10 cellular contexts compared by ENCODE assay signal in genomic region chrX:24694825-24695224, GRCh38. TPM values are rescaled to one million over a fixed set of nuclear protein-coding genes. Genes with fewer than 3 reads are reported as not detected.
DNase-seq lines count a peak whose midpoint lies in the region; ATAC-seq and TF ChIP-seq lines count a peak whose summit lies in the region.
"Had no signal": no experiment of that assay in that cellular context is flagged by ENCODE, and none has a peak within 500 bp of the region (broad histone marks: within the 10 kb centered on the region; RNA-seq: fewer than 3 reads in every experiment).

No MANE protein-coding gene starts in this region.

- no peaks in the 10 kb centered on the region for H3K9me3 Mint-ChIP-seq in activated CD4-positive, alpha-beta T cell treated with anti-CD3 and anti-CD28 coated beads for 36 hours (ENCODE audit: low read depth)
- no peaks in the 10 kb centered on the region for H3K9me3 Mint-ChIP-seq in effector memory CD8-positive, alpha-beta T cell

- H3K4me1 ChIP-seq in NT2/D1 (ENCODE audit: insufficient read depth, insufficient read length) = no peaks in the 10 kb centered on the region
- peaks cover 5% of the 10 kb centered on the region for H3K4me1 ChIP-seq in psoas muscle

- H3K27ac Mint-ChIP-seq in activated CD4-positive, alpha-beta T cell treated with anti-CD3 and anti-CD28 coated beads for 36 hours = peak overlapping the region; percentile 88
- H3K27ac Mint-ChIP-seq in effector memory CD8-positive, alpha-beta T cell = peak overlapping the region in 1 of 2 donors; percentile 95

- no peak overlapping the region for H3K27ac ChIP-seq in psoas muscle

- CTCF ChIA-PET in activated CD4-positive, alpha-beta T cell treated with anti-CD3 and anti-CD28 coated beads for 36 hours (lab: Charles Lee) = interaction anchor here (0.7 to 3.6 kb wide), 4 partner anchors 10 to 400 kb away, joined by 3 to 17 read pairs (median 4); no protein-coding TSS in a partner anchor
- CTCF ChIA-PET in GM10248 (lab: Yijun Ruan, JAX) = interaction anchor here (0.9 kb wide), 1 partner anchor 19 kb away, joined by 3 read pairs; no protein-coding TSS in a partner anchor

- POLR2A ChIA-PET in activated CD4-positive, alpha-beta T cell treated with anti-CD3 and anti-CD28 coated beads for 36 hours (lab: Charles Lee) = interaction anchor here (0.6 to 1.1 kb wide), 2 partner anchors 12 to 325 kb away, joined by 5 to 6 read pairs; no protein-coding TSS in a partner anchor
- POLR2A ChIA-PET in GM10248 (lab: Yijun Ruan, JAX) = no interaction called here

- peak overlapping the region; percentile 85 for H3K4me3 Mint-ChIP-seq in activated CD4-positive, alpha-beta T cell treated with anti-CD3 and anti-CD28 coated beads for 36 hours
- peak overlapping the region; percentile 90 to 91 for H3K4me3 Mint-ChIP-seq in effector memory CD8-positive, alpha-beta T cell

- 24 to 39% (median 25%) methylated on average over 6 of the region's 6 CpGs for WGBS in psoas muscle, 3 donors

- H3K36me3 ChIP-seq in NT2/D1 (ENCODE audit: insufficient read depth, insufficient read length, low read length) (peaks cover 32% of the 10 kb centered on the region), psoas muscle (ENCODE audit: insufficient read depth in 1 of 2, low read depth in 1 of 2) (peaks cover 0 to 5% of the 10 kb centered on the region in 2 donors)

- H3K4me1 Mint-ChIP-seq in activated CD4-positive, alpha-beta T cell treated with anti-CD3 and anti-CD28 coated beads for 36 hours = peaks cover 24% of the 10 kb centered on the region
- H3K4me1 Mint-ChIP-seq in effector memory CD8-positive, alpha-beta T cell (ENCODE audit: low read depth in 2 of 2) = peaks cover 7 to 14% of the 10 kb centered on the region in 2 donors

- no peak for ATAC-seq in activated CD4-positive, alpha-beta T cell treated with anti-CD3 and anti-CD28 coated beads for 36 hours
- no peak for ATAC-seq in effector memory CD8-positive, alpha-beta T cell (replicated peaks)
- ATAC-seq in psoas muscle (no peak), GM18868 (IDR thresholded peaks at IDR 0.05; ENCODE audit: unreplicated experiment) (no peak)

- H3K36me3 Mint-ChIP-seq in activated CD4-positive, alpha-beta T cell treated with anti-CD3 and anti-CD28 coated beads for 36 hours (ENCODE audit: low read depth) = peaks cover 14% of the 10 kb centered on the region
- peaks cover 4% of the 10 kb centered on the region for H3K36me3 Mint-ChIP-seq in effector memory CD8-positive, alpha-beta T cell (ENCODE audit: insufficient read depth)

- H3K4me3 ChIP-seq in NT2/D1 (ENCODE audit: insufficient read length, low read depth) (peak overlapping the region; percentile 84), psoas muscle (peak overlapping the region; percentile 76)

- no peaks in the 10 kb centered on the region for H3K9me3 ChIP-seq in NT2/D1 (ENCODE audit: insufficient read depth, low read length)
- H3K9me3 ChIP-seq in psoas muscle = no peaks in the 10 kb centered on the region

- DNase-seq in activated CD4-positive, alpha-beta T cell treated with anti-CD3 and anti-CD28 coated beads for 36 hours = no peak
- no peak for DNase-seq in activated CD4-positive, alpha-beta T cell treated with anti-CD3 and anti-CD28 coated beads for 1 hour
- DNase-seq in NT2/D1 (ENCODE audit: low read depth, low spot score) = no peak
- no peak for DNase-seq in effector memory CD8-positive, alpha-beta T cell
- DNase-seq in psoas muscle = no peak
- DNase-seq in NCI-H345 treated with DMSO at 0.1 percent for 48 hours (lab: John Stamatoyannopoulos, UW; ENCODE audit: unreplicated experiment) = no peak
- no peak for DNase-seq in GM10248 (ENCODE audit: extremely low spot score)
- DNase-seq: C1 segment of cervical spinal cord, SW 1271 had no signal

- TF ChIP-seq CTCF in psoas muscle (IDR thresholded peaks at IDR 0.05) (no peak), GM10248 (IDR thresholded peaks at IDR 0.05; ENCODE audit: control extremely low read depth, extremely low read depth, low read depth, missing control alignments) (no peak)

- no peaks in the 10 kb centered on the region for H3K27me3 Mint-ChIP-seq in activated CD4-positive, alpha-beta T cell treated with anti-CD3 and anti-CD28 coated beads for 36 hours
- H3K27me3 Mint-ChIP-seq in effector memory CD8-positive, alpha-beta T cell = no peaks in the 10 kb centered on the region

- intact Hi-C loops in activated CD4-positive, alpha-beta T cell treated with anti-CD3 and anti-CD28 coated beads for 36 hours (cut with DNase I, micrococcal nuclease) = loop anchor here (10.0 kb wide), 3 partner anchors 300 to 610 kb away; no protein-coding TSS in a partner anchor
- intact Hi-C loops in psoas muscle (cut with DNase I) = no loop called here

- H3K9ac ChIP-seq in NT2/D1 (ENCODE audit: insufficient read length, low read depth) = peak overlapping the region; percentile 90

- H3K27me3 ChIP-seq in NT2/D1 (ENCODE audit: insufficient read depth, insufficient read length) (no peaks in the 10 kb centered on the region), psoas muscle (ENCODE audit: insufficient read depth in 3 of 3, low read length in 2 of 3) (no peaks in the 10 kb centered on the region)

RNA-seq across cellular contexts. Expression of gene POLA1, which starts 1.1 kb away (rescaled TPM):
- total RNA-seq in activated CD4-positive, alpha-beta T cell treated with anti-CD3 and anti-CD28 coated beads for 36 hours = 10 to 100 TPM; 48.4 to 52.1 TPM
- 1 to 10 TPM; 6.4 to 9.4 (median 8.6) TPM for total RNA-seq in psoas muscle
- polyA plus RNA-seq in psoas muscle = 1 to 10 TPM; 3.5 to 6.8 (median 3.6) TPM

RNA-seq across cellular contexts. Expression of gene PCYT1B, which starts 47.7 kb away (rescaled TPM):
- under 1 TPM; 0.43 to 0.44 TPM for total RNA-seq in activated CD4-positive, alpha-beta T cell treated with anti-CD3 and anti-CD28 coated beads for 36 hours
- total RNA-seq in psoas muscle = under 1 TPM in 2 of 4 donors, not detected in 2; 0.22 to 0.41 TPM
- polyA plus RNA-seq in psoas muscle = under 1 TPM; 0.01 to 0.08 (median 0.04) TPM

Comparison
In these comparisons a context has a peak if more than half of its experiments do, and no peak if none do; other contexts are left out.
1. RNA of gene POLA1, which starts 1.1 kb away (total RNA-seq): 48.4 to 52.1 TPM in activated CD4-positive, alpha-beta T cell treated with anti-CD3 and anti-CD28 coated beads for 36 hours; 6.4 to 9.4 TPM in psoas muscle; every median in the first group is over 4 times any median in the second.
2. intact Hi-C loops: an anchor here in activated CD4-positive, alpha-beta T cell treated with anti-CD3 and anti-CD28 coated beads for 36 hours (10.0 kb wide); none called in psoas muscle.